Comparison of ENCODE assay signal across 11 cellular contexts in genomic region chr6:144158133-144158532, GRCh38.
DNase-seq lines count a peak whose midpoint lies in the region; ATAC-seq lines count a peak whose summit lies in the region.
"Had no signal": no experiment of that assay in that cellular context is flagged by ENCODE, and none has a peak within 500 bp of the region (broad histone marks: within the 10 kb centered on the region; RNA-seq: fewer than 3 reads in every experiment).

No MANE protein-coding gene starts in this region.

- H3K4me3 ChIP-seq in adipocyte (ENCODE audit: low read length), result no peak overlapping the region
- H3K4me3 ChIP-seq: GM12878 had no signal

- H3K27me3 ChIP-seq in adipocyte (replicated peaks; ENCODE audit: control insufficient read depth, insufficient read depth, low read length), result no peaks in the 10 kb centered on the region

- H3K9me3 ChIP-seq in adipocyte (ENCODE audit: control insufficient read depth, low read length), result no peaks in the 10 kb centered on the region

- peak; percentile 71 for DNase-seq in HCEC 1CT
- DNase-seq in adipocyte (ENCODE audit: low read depth), result peak; percentile 82
- DNase-seq in hepatic stellate cell (ENCODE audit: low spot score), result peak; percentile 77
- DNase-seq in smooth muscle cell of the brain vasculature (ENCODE audit: low read depth, low spot score), result peak; percentile 28
- DNase-seq in T-helper 9 cell, result no peak
- no peak for DNase-seq in stimulated activated CD4-positive, alpha-beta T cell treated with anti-CD3 and anti-CD28 coated beads, Interleukin-12 subunit alpha, Interleukin-12 subunit beta, amount 100 ng/mL, for 4 hours
- DNase-seq in KBM-7, result no peak
- DNase-seq: activated CD4-positive, CD25-positive, alpha-beta regulatory T cell; NCI-H146 had no signal

- ATAC-seq in HG03520 (IDR thresholded peaks at IDR 0.05; ENCODE audit: unreplicated experiment), result no peak
- ATAC-seq: GM12878 had no signal

- in situ Hi-C loops in KBM-7 (cut with MboI; ENCODE audit: low pct_unique_long_range_greater_than_20kb, low sequenced_read_pairs), result no loop called here

- no peaks in the 10 kb centered on the region for H3K36me3 ChIP-seq in adipocyte (ENCODE audit: control insufficient read depth, insufficient read depth, low read length, severe bottlenecking)

- H3K4me1 ChIP-seq in adipocyte (ENCODE audit: control insufficient read depth, insufficient read depth, low read length), result peaks cover 30% of the 10 kb centered on the region

- peak overlapping the region; percentile 18 for H3K9ac ChIP-seq in adipocyte (ENCODE audit: low read length)

Comparison
In these comparisons a context has a peak if more than half of its experiments do, and no peak if none do; other contexts are left out.
1. DNase-seq: peak in HCEC 1CT (single experiment), adipocyte (single experiment), hepatic stellate cell (single experiment) and smooth muscle cell of the brain vasculature (single experiment); none in T-helper 9 cell (single experiment), stimulated activated CD4-positive, alpha-beta T cell treated with anti-CD3 and anti-CD28 coated beads, Interleukin-12 subunit alpha, Interleukin-12 subunit beta, amount 100 ng/mL, for 4 hours (single experiment) and KBM-7 (single experiment).